Comparison of ENCODE assay signal across 9 cellular contexts in genomic region chr3:58899159-58899952, GRCh38.
A peak's percentile ranks its signal among the peaks of the same experiment; 100 is the strongest.
DNase-seq lines count a peak whose midpoint lies in the region; ATAC-seq, FAIRE-seq and TF ChIP-seq lines count a peak whose summit lies in the region.
"Had no signal": no experiment of that assay in that cellular context is flagged by ENCODE, and none has a peak within 500 bp of the region (broad histone marks: within the 10 kb centered on the region; RNA-seq: fewer than 3 reads in every experiment).

No MANE protein-coding gene starts in this region.

- peak overlapping the region; percentile 20 for H3K4me3 Mint-ChIP-seq in natural killer cell treated with Interleukin-12 subunit alpha and Interleukin-12 subunit beta and Interleukin-15 and Interleukin-18, amount 100 ng/mL, for 72 hours

- H3K27me3 Mint-ChIP-seq in natural killer cell treated with Interleukin-12 subunit alpha and Interleukin-12 subunit beta and Interleukin-15 and Interleukin-18, amount 100 ng/mL, for 72 hours, result no peaks in the 10 kb centered on the region

- H3K36me3 Mint-ChIP-seq in natural killer cell treated with Interleukin-12 subunit alpha and Interleukin-12 subunit beta and Interleukin-15 and Interleukin-18, amount 100 ng/mL, for 72 hours, result no peaks in the 10 kb centered on the region

- intact Hi-C loops in ascending aorta (cut with DNase I), result no loop called here

- peak; percentile 84 for FAIRE-seq in GM18507 (lab: Jason Lieb, UNC)
- FAIRE-seq: endometrium had no signal

- H3K27ac ChIP-seq in ascending aorta, result no peak overlapping the region

- ATAC-seq in HG02571 (IDR thresholded peaks at IDR 0.05; ENCODE audit: unreplicated experiment), result peak; percentile 78
- peak; percentile 73 to 88 for ATAC-seq in natural killer cell treated with Interleukin-12 subunit alpha and Interleukin-12 subunit beta and Interleukin-15 and Interleukin-18, amount 100 ng/mL, for 72 hours

- no peaks in the 10 kb centered on the region for H3K36me3 ChIP-seq in ascending aorta

- H3K4me1 Mint-ChIP-seq in natural killer cell treated with Interleukin-12 subunit alpha and Interleukin-12 subunit beta and Interleukin-15 and Interleukin-18, amount 100 ng/mL, for 72 hours (ENCODE audit: low read depth in 2 of 2), result peaks cover 21 to 23% of the 10 kb centered on the region in 2 donors

- no peaks in the 10 kb centered on the region for H3K4me1 ChIP-seq in ascending aorta

- TF ChIP-seq CTCF in astrocyte of the spinal cord (IDR thresholded peaks at IDR 0.05; ENCODE audit: low read depth, low read length) (no peak), ascending aorta (IDR thresholded peaks at IDR 0.05) (no peak)

- H3K9me3 ChIP-seq in ascending aorta, result no peaks in the 10 kb centered on the region

- DNase-seq in GM18507 (ENCODE audit: extremely low spot score, insufficient read length, low read depth), result no peak
- DNase-seq in NCI-H82 (lab: John Stamatoyannopoulos, UW), result peak; percentile 87
- DNase-seq in astrocyte of the spinal cord (ENCODE audit: low read depth, low spot score), result peak; percentile 1
- peak; percentile 70 for DNase-seq in natural killer cell treated with Interleukin-12 subunit alpha and Interleukin-12 subunit beta and Interleukin-15 and Interleukin-18, amount 100 ng/mL, for 72 hours (ENCODE audit: low spot score)
- DNase-seq in NCI-H2171 treated with DMSO at 0.1 percent for 48 hours (lab: John Stamatoyannopoulos, UW), result no peak
- no peak for DNase-seq in ascending aorta (ENCODE audit: low spot score in 2 of 2)
- DNase-seq in NCI-H2081 (lab: John Stamatoyannopoulos, UW), result no peak

- H3K9me3 Mint-ChIP-seq in natural killer cell treated with Interleukin-12 subunit alpha and Interleukin-12 subunit beta and Interleukin-15 and Interleukin-18, amount 100 ng/mL, for 72 hours, result peaks cover 7% of the 10 kb centered on the region

- peak overlapping the region in 1 of 2 donors; percentile 15 for H3K27ac Mint-ChIP-seq in natural killer cell treated with Interleukin-12 subunit alpha and Interleukin-12 subunit beta and Interleukin-15 and Interleukin-18, amount 100 ng/mL, for 72 hours

- H3K4me3 ChIP-seq in astrocyte of the spinal cord (ENCODE audit: low read depth, low read length) (no peak overlapping the region), ascending aorta (no peak overlapping the region)

- in situ Hi-C loops in astrocyte of the spinal cord (cut with HindIII; ENCODE audit: low sequenced_read_pairs), result no loop called here

- no peaks in the 10 kb centered on the region for H3K27me3 ChIP-seq in ascending aorta

Comparison
In these comparisons a context has a peak if more than half of its experiments do, and no peak if none do; other contexts are left out.
1. DNase-seq: peak in NCI-H82 (single experiment), astrocyte of the spinal cord (single experiment) and natural killer cell treated with Interleukin-12 subunit alpha and Interleukin-12 subunit beta and Interleukin-15 and Interleukin-18, amount 100 ng/mL, for 72 hours (single experiment); none in GM18507 (single experiment), NCI-H2171 treated with DMSO at 0.1 percent for 48 hours (single experiment), ascending aorta (0 of 2) and NCI-H2081 (0 of 2).